8 cellular contexts compared by ENCODE assay signal in genomic region chr1:246930830-246931548, GRCh38. TPM values are rescaled to one million over a fixed set of nuclear protein-coding genes. Genes with fewer than 3 reads are reported as not detected.
A peak's percentile ranks its signal among the peaks of the same experiment; 100 is the strongest.
DNase-seq lines count a peak whose midpoint lies in the region; ATAC-seq and TF ChIP-seq lines count a peak whose summit lies in the region.

No MANE protein-coding gene starts in this region.

- H3K9me3 ChIP-seq in BLaER1 treated with 17β-estradiol and CSF1 and Interleukin-3, amounts not matched to agents 10 nM and 100 nM (replicated peaks in 1 of 11) = peaks cover 22 to 37% (median 35%) of the 10 kb centered on the region in 11 experiments
- H3K9me3 ChIP-seq in PC-9 (ENCODE audit: insufficient read depth, low read depth) (no peaks in the 10 kb centered on the region), transverse colon (no peaks in the 10 kb centered on the region)

- H3K27ac ChIP-seq in BLaER1 treated with 17β-estradiol and CSF1 and Interleukin-3, amounts not matched to agents 10 nM and 100 nM = peak overlapping the region; percentile 81 to 99 (median 96)
- H3K27ac ChIP-seq in PC-9 (peak overlapping the region; percentile 59), transverse colon (peak overlapping the region; percentile 92 to 99 (median 98))

- H3F3A ChIP-seq in PC-9 (ENCODE audit: insufficient read depth, low read depth) = no peaks in the 10 kb centered on the region; the same call in 1 of the 2 replicates

- no peak for TF ChIP-seq POLR2A in transverse colon (IDR thresholded peaks at IDR 0.05)

- CTCF ChIA-PET in PC-9 (lab: Charles Lee) = no interaction called here

- no peak for TF ChIP-seq EP300 in transverse colon (IDR thresholded peaks at IDR 0.05; ENCODE audit: low read depth)

- POLR2A ChIA-PET in PC-9 (lab: Charles Lee; ENCODE audit: unreplicated experiment) = no interaction called here

- BruUV-seq in PC-9 (replicated peaks; lab: Mats Ljungman, UMichigan) = no TSS peak

- no peaks in the 10 kb centered on the region for H3K9me2 ChIP-seq in PC-9 (ENCODE audit: insufficient read depth)

- H2AFZ ChIP-seq in PC-9 = peak overlapping the region; percentile 73

- peak overlapping the region; percentile 78 to 97 (median 85) for H3K4me2 ChIP-seq in BLaER1 treated with 17β-estradiol and CSF1 and Interleukin-3, amounts not matched to agents 10 nM and 100 nM
- peak overlapping the region; percentile 89 for H3K4me2 ChIP-seq in PC-9

- 0 to 1% methylated on average over 5 to 18 of the region's 76 CpGs for whole genome bisulfite sequencing in transverse colon (ENCODE audit: low coverage in 1 of 2), 2 donors

- peak overlapping the region; percentile 70 to 97 (median 92) for H3K4me3 ChIP-seq in BLaER1 treated with 17β-estradiol and CSF1 and Interleukin-3, amounts not matched to agents 10 nM and 100 nM
- peak overlapping the region; percentile 67 for H3K4me3 ChIP-seq in PC-9
- H3K4me3 ChIP-seq in transverse colon = peak overlapping the region; percentile 70 to 98 (median 88)

- peaks cover 16 to 46% (median 21%) of the 10 kb centered on the region in 10 experiments for H3K4me1 ChIP-seq in BLaER1 treated with 17β-estradiol and CSF1 and Interleukin-3, amounts not matched to agents 10 nM and 100 nM
- H3K4me1 ChIP-seq in PC-9 (replicated peaks; ENCODE audit: insufficient read depth) (peaks cover 9% of the 10 kb centered on the region; the same call in 1 of the 2 replicates), transverse colon (peaks cover 10 to 36% (median 20%) of the 10 kb centered on the region in 4 donors)

- H3K9ac ChIP-seq in BLaER1 treated with 17β-estradiol and CSF1 and Interleukin-3, amounts not matched to agents 10 nM and 100 nM = peak overlapping the region; percentile 92 to 99 (median 97)

- in situ Hi-C loops in transverse colon (cut with MboI; ENCODE audit: low pct_ligation_motif_present in 1 of 4, low pct_unique_long_range_greater_than_20kb in 1 of 4, low sequenced_read_pairs in 3 of 4) = no loop called here

- intact Hi-C loops in PC-9 (cut with micrococcal nuclease; ENCODE audit: unreplicated experiment) (loop anchor here (1.0 to 2.0 kb wide), 3 partner anchors 148 to 400 kb away; partner anchors contain the start of genes ZNF496 and ZNF670), transverse colon (cut with DNase I; ENCODE audit: low total_unique reads) (no loop called here)

- no peaks in the 10 kb centered on the region; a peak in 1 of 22 replicates for H3K27me3 ChIP-seq in BLaER1 treated with 17β-estradiol and CSF1 and Interleukin-3, amounts not matched to agents 10 nM and 100 nM
- no peaks in the 10 kb centered on the region for H3K27me3 ChIP-seq in PC-9 (ENCODE audit: insufficient read depth, low read depth)
- no peaks in the 10 kb centered on the region for H3K27me3 ChIP-seq in transverse colon

- peaks cover 30 to 42% (median 36%) of the 10 kb centered on the region in 11 experiments for H3K36me3 ChIP-seq in BLaER1 treated with 17β-estradiol and CSF1 and Interleukin-3, amounts not matched to agents 10 nM and 100 nM
- H3K36me3 ChIP-seq in PC-9 (ENCODE audit: low read depth) (no peaks in the 10 kb centered on the region), transverse colon (no peaks in the 10 kb centered on the region)

- TF ChIP-seq CTCF in PC-9 (conservative IDR thresholded peaks at IDR 0.05) (no peak), transverse colon (IDR thresholded peaks at IDR 0.05) (peak in 1 of 5 experiments; percentile 10)

- peaks cover 52% of the 10 kb centered on the region for H3K79me2 ChIP-seq in PC-9 (ENCODE audit: low read depth)

- peak in 1 of 2 experiments; percentile 33 for DNase-seq in PC-9
- DNase-seq in activated naive CD4-positive, alpha-beta T cell (lab: John Stamatoyannopoulos, UW) = peak in 3 of 4 experiments; percentile 6 to 53 (median 41)
- peak; percentile 44 for DNase-seq in foreskin melanocyte
- peak; percentile 18 for DNase-seq in non-pigmented ciliary epithelial cell (ENCODE audit: low read depth)
- peak; percentile 60 for DNase-seq in transverse colon

- H4K20me1 ChIP-seq in BLaER1 treated with 17β-estradiol and CSF1 and Interleukin-3, amounts not matched to agents 10 nM and 100 nM = peaks cover 9 to 54% (median 29%) of the 10 kb centered on the region in 11 experiments; a peak in 18 of 22 replicates
- peaks cover 24% of the 10 kb centered on the region for H4K20me1 ChIP-seq in PC-9 (ENCODE audit: insufficient read depth)

- peak; percentile 21 for ATAC-seq in GM18870 (IDR thresholded peaks at IDR 0.05; ENCODE audit: unreplicated experiment)
- ATAC-seq in HG03103 (IDR thresholded peaks at IDR 0.05; ENCODE audit: low read depth, unreplicated experiment) = peak; percentile 13

RNA-seq across cellular contexts. Expression of gene AHCTF1, which starts 0.8 kb away (rescaled TPM):
- total RNA-seq in PC-9 (2021) (27.8 and 34.3 TPM in 2 replicates), transverse colon (100 to 1,000 TPM in 1 of 4 donors, 10 to 100 TPM in 2, 1 to 10 TPM in 1; 10.0 to 113 (median 34.7) TPM)
